2 cellular contexts compared by ENCODE assay signal in genomic region chr10:29026065-29026797, GRCh38.
TF ChIP-seq lines count a peak whose summit lies in the region.

No MANE protein-coding gene starts in this region.

TF ChIP-seq in HepG2, 621 proteins besides CTCF, POLR2A, EP300 and RAD21:
- TF ChIP-seq ZNF749 (CRISPR knock-in tag; IDR thresholded peaks at IDR 0.05; ENCODE audit: borderline replicate concordance) (no peak), ZFYVE20 (CRISPR knock-in tag; IDR thresholded peaks at IDR 0.05; ENCODE audit: borderline replicate concordance, low read depth) (no peak), ZBTB33 (CRISPR knock-in tag; IDR thresholded peaks at IDR 0.05) (0 out of 2 replicates have a peak, but pooled peaks have one; percentile 31)
TF ChIP-seq in HepG2: peak in this region for 1.

TF ChIP-seq in H1, 55 proteins besides CTCF, POLR2A, EP300 and RAD21:
- TF ChIP-seq MAFK (IDR thresholded peaks at IDR 0.05; ENCODE audit: low read depth, low read length) (0 out of 2 replicates have a peak, but pooled peaks have one; percentile 16), SP2 (IDR thresholded peaks at IDR 0.05; ENCODE audit: low read length) (no peak), CHD7 (IDR thresholded peaks at IDR 0.05; ENCODE audit: insufficient replicate concordance, low read length) (no peak), CHD1 (IDR thresholded peaks at IDR 0.05; ENCODE audit: low read depth, low read length) (no peak), CREB1 (IDR thresholded peaks at IDR 0.05) (peak; percentile 71), NANOG (IDR thresholded peaks at IDR 0.05; ENCODE audit: insufficient read depth, low read depth, low read length, poor library complexity, severe bottlenecking) (peak; percentile 45), CEBPB (IDR thresholded peaks at IDR 0.05; ENCODE audit: low read depth, low read length) (no peak), KDM5A (IDR thresholded peaks at IDR 0.05; ENCODE audit: low read length) (no peak), E2F6 (IDR thresholded peaks at IDR 0.05) (no peak), SP4 (IDR thresholded peaks at IDR 0.05; ENCODE audit: low read length) (no peak), MAX (IDR thresholded peaks at IDR 0.05) (no peak), KDM1A (IDR thresholded peaks at IDR 0.05; ENCODE audit: borderline replicate concordance, low read length) (no peak), TEAD4 (IDR thresholded peaks at IDR 0.05; ENCODE audit: low read depth, low read length) (peak; percentile 96), ASH2L (IDR thresholded peaks at IDR 0.05; ENCODE audit: low read length) (peak; percentile 56), SP1 (IDR thresholded peaks at IDR 0.05; ENCODE audit: low read depth, low read length) (peak; percentile 75), FOSL1 (IDR thresholded peaks at IDR 0.05; ENCODE audit: insufficient read depth, low read depth, low read length) (no peak), TCF12 (IDR thresholded peaks at IDR 0.05; ENCODE audit: low read depth, low read length) (peak; percentile 96), SIN3A (conservative IDR thresholded peaks at IDR 0.05 in 1 of 2, IDR thresholded peaks at IDR 0.05 in 1 of 2; ENCODE audit: low read depth in 1 of 2, low read length in 2 of 2) (no peak), HDAC2 (IDR thresholded peaks at IDR 0.05; ENCODE audit: borderline replicate concordance in 1 of 2, low read depth in 2 of 2, low read length in 2 of 2) (0 out of 4 replicates have a peak, but pooled peaks of 1 of the 2 experiments have one; percentile 59), BCL11A (IDR thresholded peaks at IDR 0.05; ENCODE audit: low read depth in 2 of 2, low read length in 2 of 2) (peak in 1 of 2 experiments; percentile 38)
